In the genomic region with DNA sequence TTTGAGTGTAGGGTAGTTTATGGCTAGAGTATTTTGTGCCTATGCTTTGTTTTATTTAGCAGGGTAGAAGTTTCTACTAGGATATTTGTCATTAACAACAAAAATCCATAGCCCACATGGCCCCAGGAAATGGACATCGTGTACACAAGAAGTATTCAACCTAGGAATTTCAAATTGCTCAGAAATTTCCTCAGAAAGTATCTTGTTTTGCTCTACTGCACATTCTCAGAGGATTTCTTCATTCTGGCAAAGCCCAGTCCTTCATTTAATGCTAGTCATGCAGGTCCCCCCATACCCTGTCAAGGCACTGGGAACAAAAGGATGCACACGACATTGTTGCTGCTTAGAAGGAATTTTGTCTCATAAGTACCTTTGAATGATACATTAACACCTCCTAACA, we compare ENCODE assay signal across 25 cellular contexts. TPM values are rescaled to one million over a fixed set of nuclear protein-coding genes. Genes with fewer than 3 reads are reported as not detected.
"Had no signal": no experiment of that assay in that cellular context is flagged by ENCODE, and none has a peak within 500 bp of the region (broad histone marks: within the 10 kb centered on the region; RNA-seq: fewer than 3 reads in every experiment).

No MANE protein-coding gene starts in this region.

- H2AFZ ChIP-seq: hepatocyte had no signal

- DNase-seq: colonic mucosa; cortex of kidney; effector CD8-positive, alpha-beta T cell; effector memory CD8-positive, alpha-beta T cell; endodermal cell; heart left ventricle; hypothalamus; immature natural killer cell; islet precursor cell; kidney; left cardiac atrium; left lung; left ventricle myocardium superior; lower lobe of right lung; mesenchymal stem cell; mucosa of descending colon had no signal

- H3K36me3 ChIP-seq: colonic mucosa, esophagus muscularis mucosa, gastroesophageal sphincter, heart left ventricle, left lung, lower lobe of right lung had no signal

- H3K4me2 ChIP-seq: hepatocyte had no signal

- H3K27ac ChIP-seq: colonic mucosa, epithelial cell of prostate, esophagus muscularis mucosa, foreskin keratinocyte, gastroesophageal sphincter, heart left ventricle, hepatocyte, left lung, lower lobe of right lung had no signal

- H3K9me3 ChIP-seq: colonic mucosa, esophagus muscularis mucosa, gastroesophageal sphincter, heart left ventricle, left lung, lower lobe of right lung, mucosa of descending colon had no signal

- FAIRE-seq: endometrium, frontal cortex, kidney had no signal

- H3K27me3 ChIP-seq: colonic mucosa, esophagus muscularis mucosa, foreskin keratinocyte, gastroesophageal sphincter, heart left ventricle, hepatocyte, left lung had no signal

- H3K79me2 ChIP-seq: hepatocyte had no signal

- H3K4me1 ChIP-seq: colonic mucosa, esophagus muscularis mucosa, gastroesophageal sphincter, heart left ventricle, left lung, lower lobe of right lung had no signal

- H3K4me3 ChIP-seq: colonic mucosa, esophagus muscularis mucosa, gastroesophageal sphincter, heart left ventricle, hepatocyte, left lung, lower lobe of right lung, mucosa of descending colon had no signal

RNA-seq across cellular contexts. Expression of a gene that starts 34.4 kb away (rescaled TPM):
- total RNA-seq: chondrocyte, foreskin keratinocyte, myocyte had no signal
- polyA plus RNA-seq: foreskin keratinocyte had no signal
